ENCODE assay signal across 1 cellular context in genomic region chr9:34249274-34249673, GRCh38.
TF ChIP-seq lines count a peak whose summit lies in the region.

No MANE protein-coding gene starts in this region.

TF ChIP-seq in SK-N-SH treated with all-trans-retinoic acid at 6 μM for 48 hours, 23 proteins besides CTCF, POLR2A, EP300 and RAD21 (continued from another document):
- TF ChIP-seq POU6F1 (CRISPR knock-in tag; IDR thresholded peaks at IDR 0.05; ENCODE audit: borderline replicate concordance, low read depth) (no peak), CSDC2 (CRISPR knock-in tag; IDR thresholded peaks at IDR 0.05) (no peak)
